Comparison of ENCODE assay signal across 24 cellular contexts in the genomic region with DNA sequence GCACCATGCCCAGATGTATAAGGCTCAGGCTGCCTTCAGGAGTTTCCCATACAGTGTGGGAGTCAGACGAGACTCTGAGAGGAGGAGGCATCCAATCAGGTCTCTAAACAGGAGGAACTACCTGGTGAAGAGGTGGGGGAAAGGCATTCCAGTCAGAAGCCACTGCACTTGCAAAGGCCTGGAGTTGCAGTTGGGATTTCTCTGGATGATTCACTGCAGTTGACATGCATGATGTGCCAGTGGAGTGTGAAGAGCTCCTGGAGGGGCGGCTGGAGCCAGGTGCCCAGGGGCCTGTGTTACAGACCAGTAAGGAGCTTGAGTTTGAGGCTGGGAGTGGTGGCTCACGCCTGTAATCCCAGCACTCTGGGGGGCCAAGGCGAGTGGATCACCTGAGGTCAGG.
DNase-seq lines count a peak whose midpoint lies in the region; ATAC-seq and TF ChIP-seq lines count a peak whose summit lies in the region.
"Had no signal": no experiment of that assay in that cellular context is flagged by ENCODE, and none has a peak within 500 bp of the region (broad histone marks: within the 10 kb centered on the region; RNA-seq: fewer than 3 reads in every experiment).

No MANE protein-coding gene starts in this region.

- H3K4me3 ChIP-seq in WERI-Rb-1 (ENCODE audit: low read depth, low read length) (no peak overlapping the region), kidney epithelial cell (ENCODE audit: low read depth, low read length) (no peak overlapping the region), esophagus muscularis mucosa (no peak overlapping the region)
- H3K4me3 ChIP-seq: GM12878 had no signal

- TF ChIP-seq CTCF in WERI-Rb-1 (IDR thresholded peaks at IDR 0.05; ENCODE audit: low read depth, low read length): no peak
- TF ChIP-seq CTCF in kidney epithelial cell (IDR thresholded peaks at IDR 0.05; ENCODE audit: insufficient read depth, low read length, poor library complexity, severe bottlenecking): no peak
- TF ChIP-seq CTCF in esophagus muscularis mucosa (IDR thresholded peaks at IDR 0.05): no peak

- intact Hi-C loops in activated CD4-positive, alpha-beta T cell treated with anti-CD3 and anti-CD28 coated beads for 36 hours (cut with DNase I, micrococcal nuclease): no loop called here
- intact Hi-C loops in esophagus muscularis mucosa (cut with DNase I): no loop called here

- DNase-seq in DMS53 (lab: John Stamatoyannopoulos, UW): peak; percentile 2
- no peak for DNase-seq in DMS53 treated with DMSO at 0.1 percent for 48 hours (lab: John Stamatoyannopoulos, UW; ENCODE audit: unreplicated experiment)
- DNase-seq in WERI-Rb-1: peak; percentile 53
- DNase-seq in kidney epithelial cell (ENCODE audit: low read depth): peak; percentile 52
- DNase-seq in renal cortical epithelial cell (ENCODE audit: low read depth): peak; percentile 83
- DNase-seq in NCI-H446 treated with DMSO at 0.1 percent for 48 hours (lab: John Stamatoyannopoulos, UW): no peak
- no peak for DNase-seq in activated CD4-positive, alpha-beta T cell treated with anti-CD3 and anti-CD28 coated beads for 36 hours
- no peak for DNase-seq in esophagus muscularis mucosa (ENCODE audit: extremely low spot score)
- DNase-seq: CD4-positive, CD25-positive, alpha-beta regulatory T cell; COR-L47; DMS153; EL; H7; HFFc6; NCI-H1417 treated with DMSO at 0.1 percent for 48 hours; NCI-H187 treated with DMSO at 0.1 percent for 48 hours; NCI-H226; NCI-H524 treated with DMSO at 0.1 percent for 48 hours; PC-3 had no signal

- peaks cover 40% of the 10 kb centered on the region for H3K36me3 ChIP-seq in WERI-Rb-1
- H3K36me3 ChIP-seq in kidney epithelial cell (ENCODE audit: control insufficient read depth, insufficient read depth, low read length): no peaks in the 10 kb centered on the region
- peaks cover 37 to 55% (median 55%) of the 10 kb centered on the region in 4 donors for H3K36me3 ChIP-seq in esophagus muscularis mucosa

- H3K27me3 Mint-ChIP-seq in activated CD4-positive, alpha-beta T cell treated with anti-CD3 and anti-CD28 coated beads for 36 hours: no peaks in the 10 kb centered on the region
- H3K27me3 Mint-ChIP-seq: B cell; CD4-positive, CD25-positive, alpha-beta regulatory T cell had no signal

- TF ChIP-seq POLR2A in esophagus muscularis mucosa (IDR thresholded peaks at IDR 0.05; ENCODE audit: low read depth): no peak

- H3K27ac ChIP-seq in WERI-Rb-1 (no peak overlapping the region), esophagus muscularis mucosa (replicated peaks in 1 of 4) (no peak overlapping the region)
- H3K27ac ChIP-seq: 22Rv1, HL-60, KMS-11 had no signal

- H3K9me3 ChIP-seq in WERI-Rb-1 (ENCODE audit: severe bottlenecking): peaks cover 4% of the 10 kb centered on the region
- peaks cover 0 to 11% (median 4%) of the 10 kb centered on the region in 4 donors for H3K9me3 ChIP-seq in esophagus muscularis mucosa

- CTCF ChIA-PET in activated CD4-positive, alpha-beta T cell treated with anti-CD3 and anti-CD28 coated beads for 36 hours (lab: Charles Lee): interaction anchor here (0.7 kb wide), 1 partner anchor 88 kb away, joined by 3 read pairs; no protein-coding TSS in a partner anchor

- H3K9me3 Mint-ChIP-seq in activated CD4-positive, alpha-beta T cell treated with anti-CD3 and anti-CD28 coated beads for 36 hours (ENCODE audit: low read depth): peaks cover 20% of the 10 kb centered on the region

- WGBS in esophagus muscularis mucosa: 76% methylated on average over 4 of the region's 4 CpGs

- POLR2A ChIA-PET in activated CD4-positive, alpha-beta T cell treated with anti-CD3 and anti-CD28 coated beads for 36 hours (lab: Charles Lee): no interaction called here

- no peak overlapping the region for H3K27ac Mint-ChIP-seq in activated CD4-positive, alpha-beta T cell treated with anti-CD3 and anti-CD28 coated beads for 36 hours
- H3K27ac Mint-ChIP-seq: B cell, HFFc6 had no signal

- H3K27me3 ChIP-seq in WERI-Rb-1 (ENCODE audit: insufficient read depth, low read depth, severe bottlenecking) (no peaks in the 10 kb centered on the region), kidney epithelial cell (ENCODE audit: control insufficient read depth, insufficient read depth, low read length) (no peaks in the 10 kb centered on the region), esophagus muscularis mucosa (no peaks in the 10 kb centered on the region)

- H3K4me1 Mint-ChIP-seq in activated CD4-positive, alpha-beta T cell treated with anti-CD3 and anti-CD28 coated beads for 36 hours: no peaks in the 10 kb centered on the region
- H3K4me1 Mint-ChIP-seq: B cell had no signal

- peaks cover 37 to 47% (median 43%) of the 10 kb centered on the region in 4 donors for H3K4me1 ChIP-seq in esophagus muscularis mucosa

- ATAC-seq in activated CD4-positive, alpha-beta T cell treated with anti-CD3 and anti-CD28 coated beads for 36 hours: no peak
- ATAC-seq: GM12878, PC-3 had no signal

- H3K4me3 Mint-ChIP-seq in activated CD4-positive, alpha-beta T cell treated with anti-CD3 and anti-CD28 coated beads for 36 hours: no peak overlapping the region
- H3K4me3 Mint-ChIP-seq: B cell; CD4-positive, CD25-positive, alpha-beta regulatory T cell; HFFc6 had no signal

- TF ChIP-seq EP300 in esophagus muscularis mucosa (IDR thresholded peaks at IDR 0.05): no peak

- peaks cover 42% of the 10 kb centered on the region for H3K36me3 Mint-ChIP-seq in activated CD4-positive, alpha-beta T cell treated with anti-CD3 and anti-CD28 coated beads for 36 hours (ENCODE audit: low read depth)

Comparison
In these comparisons a context has a peak if more than half of its experiments do, and no peak if none do; other contexts are left out.
1. DNase-seq: peak in DMS53 (single experiment), WERI-Rb-1 (single experiment), kidney epithelial cell (single experiment) and renal cortical epithelial cell (single experiment); none in DMS53 treated with DMSO at 0.1 percent for 48 hours (single experiment), NCI-H446 treated with DMSO at 0.1 percent for 48 hours (single experiment), activated CD4-positive, alpha-beta T cell treated with anti-CD3 and anti-CD28 coated beads for 36 hours (single experiment) and esophagus muscularis mucosa (single experiment).